In the genomic region with DNA sequence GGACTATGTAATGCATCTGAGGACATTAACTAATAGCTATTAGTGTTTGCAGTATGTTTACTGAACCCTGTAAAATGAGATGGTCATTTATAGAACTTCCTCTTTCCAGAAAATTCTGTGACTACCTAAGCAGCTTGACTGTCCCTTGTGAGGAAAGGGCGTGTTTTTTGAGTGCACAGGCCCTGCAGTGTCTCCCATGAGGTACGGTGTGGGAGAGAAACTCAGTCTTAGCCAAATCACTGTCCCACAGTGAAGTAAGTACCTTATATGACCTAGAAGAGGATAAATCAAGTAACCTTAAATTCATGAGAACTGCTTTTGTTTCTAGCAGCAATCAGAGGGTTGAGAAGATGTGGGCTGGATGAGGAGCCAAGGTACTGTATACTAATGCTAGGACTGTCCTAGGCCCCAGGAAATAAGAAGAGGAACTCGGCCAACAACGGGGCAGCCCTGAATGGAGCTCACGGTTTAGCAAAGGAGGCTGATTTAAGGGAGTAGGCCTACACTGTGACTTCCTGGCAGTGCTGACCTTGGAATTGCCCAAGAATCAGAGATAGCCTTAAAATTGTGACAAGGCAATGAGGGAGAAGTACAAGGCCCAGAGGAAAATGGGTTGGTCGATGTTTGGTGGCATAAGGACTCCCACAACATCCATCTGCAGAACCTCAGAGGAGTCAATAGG, we compare ENCODE assay signal across 17 cellular contexts.
"Had no signal": no experiment of that assay in that cellular context is flagged by ENCODE, and none has a peak within 500 bp of the region (broad histone marks: within the 10 kb centered on the region; RNA-seq: fewer than 3 reads in every experiment).

No MANE protein-coding gene starts in this region.

- H3K4me3 ChIP-seq: left lung, skin epidermis, transverse colon had no signal

- DNase-seq: activated CD4-positive, alpha-beta T cell treated with anti-CD3 and anti-CD28 coated beads, Interleukin-2, amount 10 ng/mL, durations not matched to agents 7 days and 5 days; activated CD8-positive, alpha-beta memory T cell treated with anti-CD3 and anti-CD28 coated beads for 24 hours; activated naive CD4-positive, alpha-beta T cell treated with anti-CD3 and anti-CD28 coated beads, Interleukin-2, amount 10 ng/mL, durations not matched to agents 7 days and 5 days; hippocampal formation; left lung; mesenchymal stem cell; naive thymus-derived CD8-positive, alpha-beta T cell; SK-N-SH; stimulated activated CD4-positive, alpha-beta T cell treated with anti-CD3 and anti-CD28 coated beads, Interleukin-4, amount 100 ng/mL, for 24 hours; stimulated activated naive CD8-positive, alpha-beta T cell treated with anti-CD3 and anti-CD28 coated beads, Interleukin-15, Interleukin-2, amounts not matched to agents 100 U/mL and 50 U/mL, for 24 hours; transverse colon had no signal

- H3K4me2 ChIP-seq: SK-N-SH had no signal

- H3K36me3 ChIP-seq: left lung, neutrophil, transverse colon had no signal

- H3K27me3 ChIP-seq: left lung, neutrophil, transverse colon had no signal

- FAIRE-seq: astrocyte, colon, keratinocyte, TTC549 had no signal

- H3K9me3 ChIP-seq: left lung, neutrophil, SK-N-SH, transverse colon had no signal

- ATAC-seq: left lung; naive thymus-derived CD8-positive, alpha-beta T cell; stimulated activated naive CD8-positive, alpha-beta T cell treated with anti-CD3 and anti-CD28 coated beads, Interleukin-15, Interleukin-2, amounts not matched to agents 100 U/mL and 50 U/mL, for 24 hours had no signal

- H3K4me1 ChIP-seq: left lung, transverse colon had no signal

- H3K27ac ChIP-seq: left lung, neutrophil, transverse colon had no signal
